ENCODE assay signal across 32 cellular contexts in genomic region chr14:93271111-93271510, GRCh38.
DNase-seq lines count a peak whose midpoint lies in the region; ATAC-seq and TF ChIP-seq lines count a peak whose summit lies in the region.
"Had no signal": no experiment of that assay in that cellular context is flagged by ENCODE, and none has a peak within 500 bp of the region (broad histone marks: within the 10 kb centered on the region; RNA-seq: fewer than 3 reads in every experiment).

No MANE protein-coding gene starts in this region.

- H3K4ac ChIP-seq in mesendoderm (ENCODE audit: low read depth, low read length) = no peak overlapping the region

- intact Hi-C loops in CD8-positive, alpha-beta T cell (cut with DNase I, micrococcal nuclease) = no loop called here

- no peaks in the 10 kb centered on the region for H3K9me3 Mint-ChIP-seq in CD8-positive, alpha-beta T cell
- H3K9me3 Mint-ChIP-seq in nephron progenitor cell = no peaks in the 10 kb centered on the region
- H3K9me3 Mint-ChIP-seq: activated naive CD4-positive, alpha-beta T cell treated with anti-CD3 and anti-CD28 coated beads for 36 hours; immature natural killer cell; memory B cell; neural progenitor cell had no signal

- H2AK5ac ChIP-seq in mesendoderm (ENCODE audit: low read length) = no peak overlapping the region

- no peaks in the 10 kb centered on the region for H3K27me3 ChIP-seq in CD8-positive, alpha-beta T cell (ENCODE audit: insufficient read depth, low read length)
- H3K27me3 ChIP-seq in mesendoderm (ENCODE audit: insufficient read depth, low read length, poor library complexity) = no peaks in the 10 kb centered on the region
- H3K27me3 ChIP-seq: BE2C, body of pancreas, neural progenitor cell, pancreas, SJCRH30, thyroid gland, vagina had no signal

- H4K8ac ChIP-seq in mesendoderm (ENCODE audit: low read depth, low read length) = no peak overlapping the region

- H4K5ac ChIP-seq in mesendoderm (ENCODE audit: low read length) = no peak overlapping the region

- H3K4me1 Mint-ChIP-seq in CD8-positive, alpha-beta T cell (ENCODE audit: low read depth) = peaks cover 16% of the 10 kb centered on the region
- H3K4me1 Mint-ChIP-seq in nephron progenitor cell = peaks cover 44% of the 10 kb centered on the region

- no peak overlapping the region for H2BK120ac ChIP-seq in mesendoderm (ENCODE audit: low read depth, low read length)

- peaks cover 27% of the 10 kb centered on the region for H3K36me3 Mint-ChIP-seq in CD8-positive, alpha-beta T cell
- peaks cover 35% of the 10 kb centered on the region for H3K36me3 Mint-ChIP-seq in nephron progenitor cell (ENCODE audit: low read depth)
- H3K36me3 Mint-ChIP-seq: immature natural killer cell had no signal

- CTCF ChIA-PET in CD8-positive, alpha-beta T cell (lab: Charles Lee) = no interaction called here

- H2BK5ac ChIP-seq in mesendoderm (ENCODE audit: low read length) = no peak overlapping the region

- no peak overlapping the region for H3K4me3 Mint-ChIP-seq in CD8-positive, alpha-beta T cell
- no peak overlapping the region for H3K4me3 Mint-ChIP-seq in nephron progenitor cell
- H3K4me3 Mint-ChIP-seq: activated naive CD4-positive, alpha-beta T cell treated with anti-CD3 and anti-CD28 coated beads for 36 hours; immature natural killer cell; memory B cell; neural progenitor cell had no signal

- no peak overlapping the region for H2BK15ac ChIP-seq in mesendoderm (replicated peaks; ENCODE audit: low read depth)

- H3K56ac ChIP-seq in mesendoderm (ENCODE audit: low read length) = no peak overlapping the region

- H3K79me1 ChIP-seq in mesendoderm (ENCODE audit: low read length) = peaks cover 14% of the 10 kb centered on the region

- no peak for TF ChIP-seq CTCF in CD8-positive, alpha-beta T cell (IDR thresholded peaks at IDR 0.05)
- TF ChIP-seq CTCF in LNCaP clone FGC (IDR thresholded peaks at IDR 0.05; ENCODE audit: control insufficient read depth, extremely low read depth, insufficient read depth) = no peak
- TF ChIP-seq CTCF in nephron progenitor cell (IDR thresholded peaks at IDR 0.05) = no peak

- H3K27ac Mint-ChIP-seq in CD8-positive, alpha-beta T cell = peak overlapping the region; percentile 45
- H3K27ac Mint-ChIP-seq in nephron progenitor cell = peak overlapping the region; percentile 44
- H3K27ac Mint-ChIP-seq: activated naive CD4-positive, alpha-beta T cell treated with anti-CD3 and anti-CD28 coated beads for 36 hours; memory B cell; neural progenitor cell had no signal

- no peak overlapping the region for H3K9ac ChIP-seq in mesendoderm (ENCODE audit: low read length)
- H3K9ac ChIP-seq: neural progenitor cell had no signal

- DNase-seq in CD8-positive, alpha-beta T cell = no peak
- peak; percentile 58 for DNase-seq in LNCaP clone FGC (ENCODE audit: low read depth)
- no peak for DNase-seq in caudate nucleus (lab: John Stamatoyannopoulos, UW)
- no peak for DNase-seq in nephron progenitor cell
- no peak for DNase-seq in NCI-H1105 treated with DMSO at 0.1 percent for 48 hours (lab: John Stamatoyannopoulos, UW)
- no peak for DNase-seq in NCI-H1930 (lab: John Stamatoyannopoulos, UW)
- no peak for DNase-seq in activated CD8-positive, alpha-beta memory T cell treated with anti-CD3 and anti-CD28 coated beads, Interleukin-2, amount 50 U/mL, for 48 hours
- no peak for DNase-seq in mesendoderm
- DNase-seq: ACHN; activated CD4-positive, alpha-beta T cell treated with anti-CD3 and anti-CD28 coated beads, Interleukin-2, amount 50 U/mL, for 1 hour; activated CD4-positive, CD25-positive, alpha-beta regulatory T cell; activated naive CD4-positive, alpha-beta T cell treated with anti-CD3 and anti-CD28 coated beads for 36 hours; activated T-cell treated with anti-CD3 and anti-CD28 coated beads, Interleukin-2, amount 50 U/mL, for 48 hours; BE2C; body of pancreas; cerebellar nuclear complex; immature natural killer cell; Kasumi-1; NCI-H1048; NCI-H1694; NCI-H446 treated with DMSO at 0.1 percent for 48 hours; NCI-H774; pancreas; SJCRH30; small intestine; stimulated activated naive CD8-positive, alpha-beta T cell treated with anti-CD3 and anti-CD28 coated beads, Interleukin-15, Interleukin-2, amounts not matched to agents 100 U/mL and 50 U/mL, for 24 hours; T1000; thyroid gland had no signal

- H3K9me3 ChIP-seq in CD8-positive, alpha-beta T cell (ENCODE audit: low read length) = no peaks in the 10 kb centered on the region
- H3K9me3 ChIP-seq: BE2C, body of pancreas, HAP-1, pancreas, SJCRH30, thyroid gland, vagina had no signal

- peaks cover 3% of the 10 kb centered on the region for H3K79me2 ChIP-seq in mesendoderm (ENCODE audit: control insufficient read depth, insufficient read depth, low read length)

- no peak overlapping the region for H3K18ac ChIP-seq in mesendoderm (ENCODE audit: low read length)

- POLR2A ChIA-PET in CD8-positive, alpha-beta T cell (lab: Charles Lee) = no interaction called here

- no peak overlapping the region for H3K23ac ChIP-seq in mesendoderm (ENCODE audit: low read length)

- no peak for ATAC-seq in CD8-positive, alpha-beta T cell
- ATAC-seq: body of pancreas; pancreas; stimulated activated naive CD8-positive, alpha-beta T cell treated with anti-CD3 and anti-CD28 coated beads, Interleukin-15, Interleukin-2, amounts not matched to agents 100 U/mL and 50 U/mL, for 24 hours had no signal

- H3K4me1 ChIP-seq in CD8-positive, alpha-beta T cell (ENCODE audit: insufficient read depth, low read length) = no peaks in the 10 kb centered on the region
- H3K4me1 ChIP-seq in mesendoderm (ENCODE audit: control insufficient read depth, low read depth, low read length) = peaks cover 4% of the 10 kb centered on the region
- H3K4me1 ChIP-seq: SJCRH30 had no signal

- no peak overlapping the region for H3K4me3 ChIP-seq in CD8-positive, alpha-beta T cell (ENCODE audit: low read depth, low read length)
- H3K4me3 ChIP-seq in LNCaP clone FGC (ENCODE audit: low read depth, low read length) = no peak overlapping the region
- no peak overlapping the region for H3K4me3 ChIP-seq in mesendoderm (ENCODE audit: low read length)
- H3K4me3 ChIP-seq: body of pancreas, HAP-1, neural progenitor cell, pancreas, SJCRH30, thyroid gland, vagina had no signal

- no peaks in the 10 kb centered on the region for H3K27me3 Mint-ChIP-seq in CD8-positive, alpha-beta T cell (ENCODE audit: low read depth)
- H3K27me3 Mint-ChIP-seq in nephron progenitor cell (ENCODE audit: low read depth, poor library complexity) = no peaks in the 10 kb centered on the region
- H3K27me3 Mint-ChIP-seq: memory B cell had no signal

- WGBS in mesendoderm (ENCODE audit: extremely low coverage, insufficient coverage, low lambda C conversion rate) = no CpG with 5 or more reads among the region's 6 CpGs

- H3K4me2 ChIP-seq in mesendoderm (ENCODE audit: low read length) = no peak overlapping the region
- H3K4me2 ChIP-seq: neural progenitor cell had no signal

- H3K36me3 ChIP-seq in CD8-positive, alpha-beta T cell (ENCODE audit: insufficient read depth, low read length) = no peaks in the 10 kb centered on the region
- no peaks in the 10 kb centered on the region for H3K36me3 ChIP-seq in mesendoderm (ENCODE audit: control insufficient read depth, insufficient read depth, low read length)
- H3K36me3 ChIP-seq: BE2C, neural progenitor cell, pancreas, SJCRH30, thyroid gland, vagina had no signal

- H3K27ac ChIP-seq in CD8-positive, alpha-beta T cell (ENCODE audit: low read depth, low read length) = no peak overlapping the region
- peak overlapping the region; percentile 24 for H3K27ac ChIP-seq in caudate nucleus (ENCODE audit: low read depth, low read length)
- no peak overlapping the region for H3K27ac ChIP-seq in mesendoderm (ENCODE audit: low read depth, low read length)
- H3K27ac ChIP-seq: neural progenitor cell, SJCRH30, thyroid gland, vagina had no signal
